Comparison of ENCODE assay signal across 1 cellular context in the genomic region with DNA sequence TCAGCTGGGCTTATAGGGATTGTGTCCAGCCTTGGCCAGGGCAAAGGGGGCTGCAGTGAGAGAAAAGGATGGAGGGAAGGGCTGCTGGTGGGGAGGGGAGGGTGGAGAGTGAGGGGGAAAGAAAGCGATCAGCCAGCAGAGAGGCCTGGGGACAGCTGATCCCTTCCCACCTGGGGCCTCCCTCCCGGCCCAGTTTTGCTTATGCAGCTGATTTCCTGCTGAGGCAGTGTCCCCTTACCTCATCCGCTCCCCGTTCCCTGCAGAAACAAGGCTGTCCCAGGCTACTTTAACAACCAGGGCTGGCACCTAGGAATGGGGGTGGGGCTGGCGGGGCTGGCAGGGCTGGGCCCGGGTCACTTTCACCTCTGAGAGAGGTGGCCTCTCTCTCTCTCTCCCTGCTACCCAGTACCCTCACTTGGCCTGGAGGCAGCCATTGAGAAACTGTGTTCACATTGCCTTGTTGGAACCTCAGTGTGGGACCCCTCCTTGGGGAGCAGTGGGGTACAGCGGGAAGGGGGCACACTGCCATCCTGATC.
TF ChIP-seq lines count a peak whose summit lies in the region.

No MANE protein-coding gene starts in this region.

TF ChIP-seq in GM23338, 12 proteins besides CTCF, POLR2A, EP300 and RAD21:
- TF ChIP-seq ZNF114 (CRISPR knock-in tag; IDR thresholded peaks at IDR 0.05) (no peak), EZH2phosphoT487 (IDR thresholded peaks at IDR 0.05; ENCODE audit: unreplicated experiment) (no peak), EZH2 (IDR thresholded peaks at IDR 0.05; ENCODE audit: low read depth, unreplicated experiment) (no peak), NANOG (IDR thresholded peaks at IDR 0.05; ENCODE audit: borderline replicate concordance) (no peak), CREB1 (CRISPR knock-in tag; IDR thresholded peaks at IDR 0.05; ENCODE audit: low read depth) (0 out of 2 replicates have a peak, but pooled peaks have one; percentile 11), POLR2AphosphoS5 (IDR thresholded peaks at IDR 0.05; ENCODE audit: low read depth) (no peak), ZNF331 (CRISPR knock-in tag; IDR thresholded peaks at IDR 0.05; ENCODE audit: low read depth) (no peak)
